8 cellular contexts compared by ENCODE assay signal in the genomic region with DNA sequence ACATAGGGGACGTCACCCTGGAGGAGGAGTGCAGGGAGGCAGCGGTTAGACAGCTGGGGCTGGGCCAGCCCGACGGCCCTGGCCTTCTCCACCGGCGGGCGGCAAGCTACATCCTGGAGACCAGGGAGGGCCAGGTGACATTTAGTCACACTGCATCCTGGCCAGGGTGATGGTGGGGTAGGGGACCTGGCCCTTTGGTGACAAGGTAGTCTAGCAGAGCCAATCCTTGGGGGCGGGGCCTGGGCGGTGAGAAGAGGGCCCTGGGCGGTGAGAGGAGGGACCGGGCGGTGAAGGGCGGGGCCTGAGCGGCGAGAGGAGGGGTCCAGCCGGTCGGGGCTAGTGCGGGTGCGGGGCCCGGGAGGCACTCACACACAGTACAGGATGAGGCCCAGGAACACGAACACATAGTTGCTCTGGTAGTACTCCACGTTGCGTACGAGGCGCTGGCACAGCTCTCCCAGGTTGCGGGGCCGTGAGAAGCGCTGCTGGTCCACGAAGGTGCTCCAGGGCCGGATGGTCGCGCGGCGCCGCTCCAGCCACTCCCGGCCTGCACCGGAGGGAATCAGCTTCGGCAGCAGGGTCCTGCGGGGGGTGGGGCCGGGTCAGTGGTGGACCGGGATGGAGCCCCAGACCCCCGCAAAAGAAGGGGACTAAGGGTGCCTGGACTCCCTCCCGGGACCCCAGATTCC. TPM values are rescaled to one million over a fixed set of nuclear protein-coding genes. Genes with fewer than 3 reads are reported as not detected.
DNase-seq lines count a peak whose midpoint lies in the region; ATAC-seq and TF ChIP-seq lines count a peak whose summit lies in the region.

No MANE protein-coding gene starts in this region.

- H3K4me1 Mint-ChIP-seq in osteocyte (ENCODE audit: unreplicated experiment) = peaks cover 18% of the 10 kb centered on the region

- H3K9me3 ChIP-seq in BLaER1 treated with 17β-estradiol and CSF1 and Interleukin-3, amounts not matched to agents 10 nM and 100 nM (replicated peaks in 1 of 11) = no peaks in the 10 kb centered on the region
- H3K9me3 ChIP-seq in thoracic aorta = no peaks in the 10 kb centered on the region

- H3K9me3 Mint-ChIP-seq in osteocyte (ENCODE audit: unreplicated experiment) = no peaks in the 10 kb centered on the region

- TF ChIP-seq CTCF in LNCaP clone FGC (IDR thresholded peaks at IDR 0.05; ENCODE audit: control insufficient read depth, extremely low read depth, insufficient read depth) = no peak
- no peak for TF ChIP-seq CTCF in osteocyte (IDR thresholded peaks at IDR 0.05)
- no peak for TF ChIP-seq CTCF in thoracic aorta (IDR thresholded peaks at IDR 0.05)

- H3K4me3 Mint-ChIP-seq in osteocyte (ENCODE audit: unreplicated experiment) = peak overlapping the region; percentile 84

- peak overlapping the region; percentile 72 to 90 (median 85) for H3K9ac ChIP-seq in BLaER1 treated with 17β-estradiol and CSF1 and Interleukin-3, amounts not matched to agents 10 nM and 100 nM

- H3K4me1 ChIP-seq in BLaER1 treated with 17β-estradiol and CSF1 and Interleukin-3, amounts not matched to agents 10 nM and 100 nM = peaks cover 26 to 47% (median 39%) of the 10 kb centered on the region in 10 experiments
- peaks cover 7 to 17% of the 10 kb centered on the region in 2 donors for H3K4me1 ChIP-seq in thoracic aorta (ENCODE audit: control insufficient read depth in 1 of 2, low read depth in 2 of 2)

- H3K4me2 ChIP-seq in BLaER1 treated with 17β-estradiol and CSF1 and Interleukin-3, amounts not matched to agents 10 nM and 100 nM = peak overlapping the region; percentile 93 to 99 (median 97)

- peaks cover 17% of the 10 kb centered on the region for H3K36me3 Mint-ChIP-seq in osteocyte (ENCODE audit: unreplicated experiment)

- DNase-seq in LNCaP clone FGC (ENCODE audit: low read depth) (no peak), SK-N-DZ (ENCODE audit: low spot score) (peak; percentile 69), globus pallidus (ENCODE audit: low spot score) (peak; percentile 34), osteocyte (ENCODE audit: extremely low spot score, unreplicated experiment) (peak; percentile 92), thoracic aorta (ENCODE audit: low spot score) (peak; percentile 59)
- peak; percentile 87 for DNase-seq in activated naive CD4-positive, alpha-beta T cell treated with anti-CD3 and anti-CD28 coated beads, Interleukin-2, amount 50 U/mL, for 16 hours

- H3K27ac Mint-ChIP-seq in osteocyte (ENCODE audit: unreplicated experiment) = peak overlapping the region; percentile 90

- H3K36me3 ChIP-seq in BLaER1 treated with 17β-estradiol and CSF1 and Interleukin-3, amounts not matched to agents 10 nM and 100 nM = peaks cover 0 to 24% (median 12%) of the 10 kb centered on the region in 11 experiments; a peak in 8 of 22 replicates
- peaks cover 8% of the 10 kb centered on the region for H3K36me3 ChIP-seq in thoracic aorta

- peak; percentile 45 for ATAC-seq in GM19455 (IDR thresholded peaks at IDR 0.05; ENCODE audit: unreplicated experiment)
- no peak for ATAC-seq in thoracic aorta (ENCODE audit: insufficient number of reproducible peaks, low FRiP score, low read depth)

- H3K27ac ChIP-seq in BLaER1 treated with 17β-estradiol and CSF1 and Interleukin-3, amounts not matched to agents 10 nM and 100 nM = peak overlapping the region; percentile 73 to 86 (median 80)
- H3K27ac ChIP-seq in thoracic aorta = peak overlapping the region; percentile 76 to 83

- H3K4me3 ChIP-seq in BLaER1 treated with 17β-estradiol and CSF1 and Interleukin-3, amounts not matched to agents 10 nM and 100 nM = peak overlapping the region; percentile 82 to 99 (median 90)
- peak overlapping the region; percentile 61 for H3K4me3 ChIP-seq in LNCaP clone FGC (ENCODE audit: low read depth, low read length)
- peak overlapping the region; percentile 76 for H3K4me3 ChIP-seq in thoracic aorta

- H4K20me1 ChIP-seq in BLaER1 treated with 17β-estradiol and CSF1 and Interleukin-3, amounts not matched to agents 10 nM and 100 nM = peaks cover 0 to 25% (median 6%) of the 10 kb centered on the region in 11 experiments; a peak in 9 of 22 replicates

- no peaks in the 10 kb centered on the region for H3K27me3 Mint-ChIP-seq in osteocyte (ENCODE audit: unreplicated experiment)

- no peaks in the 10 kb centered on the region for H3K27me3 ChIP-seq in BLaER1 treated with 17β-estradiol and CSF1 and Interleukin-3, amounts not matched to agents 10 nM and 100 nM
- no peaks in the 10 kb centered on the region for H3K27me3 ChIP-seq in thoracic aorta (replicated peaks; ENCODE audit: insufficient read depth)

RNA-seq across cellular contexts. Expression of a gene that starts 0.6 kb away (rescaled TPM):
- 64.4 and 74.3 TPM in 2 replicates for polyA plus RNA-seq in SK-N-DZ (2014; cell fraction: cytosol; rRNA removed)
- polyA plus RNA-seq in SK-N-DZ (2014; cell fraction: nucleus; rRNA removed) = 37.0 and 58.7 TPM in 2 replicates
- 265 and 268 TPM in 2 replicates for total RNA-seq in osteocyte
- total RNA-seq in thoracic aorta = 100 to 1,000 TPM; 130 to 332 TPM

RNA-seq across cellular contexts. Expression of a gene that starts 30.3 kb away (rescaled TPM):
- polyA plus RNA-seq in SK-N-DZ (2014; cell fraction: cytosol; rRNA removed) = not detected in 2 replicates
- polyA plus RNA-seq in SK-N-DZ (2014; cell fraction: nucleus; rRNA removed) = 0.51 TPM in 1 of 2 replicates, not detected in the other
- total RNA-seq in osteocyte (0.29 and 0.38 TPM in 2 replicates), thoracic aorta (under 1 TPM; 0.28 to 0.41 TPM)

RNA-seq across cellular contexts. Expression of a gene that starts 35.5 kb away (rescaled TPM):
- 59.1 and 60.5 TPM in 2 replicates for polyA plus RNA-seq in SK-N-DZ (2014; cell fraction: cytosol; rRNA removed)
- 28.8 and 38.0 TPM in 2 replicates for polyA plus RNA-seq in SK-N-DZ (2014; cell fraction: nucleus; rRNA removed)
- total RNA-seq in osteocyte = not detected in 2 replicates
- total RNA-seq in thoracic aorta = under 1 TPM in 1 of 2 donors, not detected in 1; 0.14 TPM
